Comparison of ENCODE assay signal across 8 cellular contexts in genomic region chr19:54138777-54139256, GRCh38. TPM values are rescaled to one million over a fixed set of nuclear protein-coding genes. Genes with fewer than 3 reads are reported as not detected.
DNase-seq lines count a peak whose midpoint lies in the region; ATAC-seq and TF ChIP-seq lines count a peak whose summit lies in the region.

No MANE protein-coding gene starts in this region.

- no peak for TF ChIP-seq CTCF in GM12875 (IDR thresholded peaks at IDR 0.05; ENCODE audit: borderline replicate concordance, insufficient read depth, low read depth, low read length)
- TF ChIP-seq CTCF in WI38 (IDR thresholded peaks at IDR 0.05; ENCODE audit: low read depth, low read length): no peak
- TF ChIP-seq CTCF in fibroblast of mammary gland (conservative IDR thresholded peaks at IDR 0.05; ENCODE audit: control insufficient read depth, insufficient read depth, low read depth, low read length): no peak
- no peak for TF ChIP-seq CTCF in gastrocnemius medialis (IDR thresholded peaks at IDR 0.05 in 4 of 5, conservative IDR thresholded peaks at IDR 0.05 in 1 of 5)

- DNase-seq in fibroblast of mammary gland (ENCODE audit: low read depth) (no peak), gastrocnemius medialis (no peak), GM19240 (ENCODE audit: insufficient read length, low spot score) (no peak), HEK293T (ENCODE audit: extremely low spot score) (no peak)

- ATAC-seq in gastrocnemius medialis (no peak), HG03460 (IDR thresholded peaks at IDR 0.05; ENCODE audit: unreplicated experiment) (no peak), GM18519 (IDR thresholded peaks at IDR 0.05; ENCODE audit: low FRiP score, unreplicated experiment) (no peak)

- H3K4me3 ChIP-seq in GM12875 (ENCODE audit: low read depth, low read length): peak overlapping the region; percentile 89
- peak overlapping the region; percentile 81 for H3K4me3 ChIP-seq in WI38 (ENCODE audit: low read depth, low read length)
- H3K4me3 ChIP-seq in fibroblast of mammary gland (ENCODE audit: control insufficient read depth, low read depth, low read length): peak overlapping the region; percentile 68
- peak overlapping the region; percentile 86 to 99 (median 92) for H3K4me3 ChIP-seq in gastrocnemius medialis

- no peaks in the 10 kb centered on the region for H3K9me3 ChIP-seq in gastrocnemius medialis

- H3K4me1 ChIP-seq in gastrocnemius medialis: peaks cover 29 to 44% of the 10 kb centered on the region in 2 donors

- H3K27ac ChIP-seq in gastrocnemius medialis: peak overlapping the region; percentile 97 to 100 (median 98)

- in situ Hi-C loops in gastrocnemius medialis (cut with MboI; ENCODE audit: low sequenced_read_pairs in 4 of 4): no loop called here

- CTCF ChIA-PET in HEK293T (lab: Yijun Ruan, JAX): no interaction called here

- no peaks in the 10 kb centered on the region for H3K27me3 ChIP-seq in gastrocnemius medialis

- TF ChIP-seq POLR2A in gastrocnemius medialis (IDR thresholded peaks at IDR 0.05): no peak

- POLR2A ChIA-PET in HEK293T (lab: Yijun Ruan, JAX): interaction anchor here (1.0 to 1.1 kb wide), 2 partner anchors 14 to 24 kb away, joined by 3 to 4 read pairs; partner anchors contain the start of genes PRPF31 and TFPT

- peaks cover 0 to 21% of the 10 kb centered on the region in 2 donors for H3K36me3 ChIP-seq in gastrocnemius medialis

- intact Hi-C loops in gastrocnemius medialis (cut with DNase I; ENCODE audit: low total_unique reads): loop anchor here (2.0 kb wide), 1 partner anchor 36 kb away; the partner anchor contains the start of gene NDUFA3

TF ChIP-seq in HEK293T, 16 proteins besides CTCF, POLR2A, EP300 and RAD21:
- no peak for TF ChIP-seq PKNOX1 (IDR thresholded peaks at IDR 0.05)
- TF ChIP-seq FOXK2 (IDR thresholded peaks at IDR 0.05): no peak
- no peak for TF ChIP-seq ARNT (IDR thresholded peaks at IDR 0.05)
- no peak for TF ChIP-seq NFRKB (IDR thresholded peaks at IDR 0.05)

RNA-seq across cellular contexts. Expression of gene CNOT3, which starts 1.3 kb away (rescaled TPM):
- 10 to 100 TPM in 2 of 4 donors, 1 to 10 TPM in 2; 5.1 to 14.0 (median 10.2) TPM for total RNA-seq in gastrocnemius medialis

RNA-seq across cellular contexts. Expression of gene LENG1, which starts 20.7 kb away (rescaled TPM):
- 10 to 100 TPM in 3 of 4 donors, 1 to 10 TPM in 1; 6.5 to 14.2 (median 11.9) TPM for total RNA-seq in gastrocnemius medialis

RNA-seq across cellular contexts. Expression of gene PRPF31, which starts 23.3 kb away (rescaled TPM):
- 10 to 100 TPM; 26.6 to 39.4 (median 37.2) TPM for total RNA-seq in gastrocnemius medialis

RNA-seq across cellular contexts. Expression of gene TFPT, which starts 23.4 kb away (rescaled TPM):
- total RNA-seq in gastrocnemius medialis: 10 to 100 TPM in 3 of 4 donors, 1 to 10 TPM in 1; 7.5 to 18.1 (median 17.5) TPM

RNA-seq across cellular contexts. Expression of gene TMC4, which starts 34.1 kb away (rescaled TPM):
- 1 to 10 TPM in 1 of 4 donors, under 1 TPM in 1, not detected in 2; 0.87 to 1.6 TPM for total RNA-seq in gastrocnemius medialis
